16 cellular contexts compared by ENCODE assay signal in genomic region chrX:52263417-52263816, GRCh38.
"Had no signal": no experiment of that assay in that cellular context is flagged by ENCODE, and none has a peak within 500 bp of the region (broad histone marks: within the 10 kb centered on the region; RNA-seq: fewer than 3 reads in every experiment).

No MANE protein-coding gene starts in this region.

- H3K27ac ChIP-seq: heart left ventricle, parathyroid adenoma, prostate gland, right lobe of liver, tibial nerve, upper lobe of right lung, vagina had no signal

- H3K36me3 Mint-ChIP-seq: naive thymus-derived CD4-positive, alpha-beta T cell; stimulated activated memory B cell treated with anti-CD40 and anti-IgM and Interleukin-4, amounts not matched to agents 10 μg/mL and 1 μg/mL and 100 μg/mL, for 72 hours had no signal

- H3K27ac Mint-ChIP-seq: stimulated activated naive CD8-positive, alpha-beta T cell treated with anti-CD3 and anti-CD28 coated beads, Interleukin-15, Interleukin-2, amounts not matched to agents 100 ng/mL and 50 ng/mL, for 24 hours had no signal

- H3K9me3 ChIP-seq: heart left ventricle, prostate gland, right lobe of liver, testis, tibial nerve, upper lobe of right lung, vagina had no signal

- H3K9me3 Mint-ChIP-seq: stimulated activated memory B cell treated with anti-CD40 and anti-IgM and Interleukin-4, amounts not matched to agents 10 μg/mL and 1 μg/mL and 100 μg/mL, for 72 hours; stimulated activated naive CD8-positive, alpha-beta T cell treated with anti-CD3 and anti-CD28 coated beads, Interleukin-15, Interleukin-2, amounts not matched to agents 100 ng/mL and 50 ng/mL, for 24 hours had no signal

- DNase-seq: effector memory CD4-positive, alpha-beta T cell; heart left ventricle; hippocampal formation; naive thymus-derived CD4-positive, alpha-beta T cell; right lobe of liver; stimulated activated CD4-positive, alpha-beta T cell treated with anti-CD3 and anti-CD28 coated beads, Interleukin-4, amount 100 ng/mL, for 1 hour; stimulated activated CD8-positive, alpha-beta memory T cell treated with anti-CD3 and anti-CD28 coated beads, Interleukin-4, amount 100 ng/mL, for 48 hours; testis; upper lobe of right lung had no signal

- H3K4me1 ChIP-seq: prostate gland, testis, upper lobe of right lung had no signal

- H3K27me3 Mint-ChIP-seq: stimulated activated memory B cell treated with anti-CD40 and anti-IgM and Interleukin-4, amounts not matched to agents 10 μg/mL and 1 μg/mL and 100 μg/mL, for 72 hours; stimulated activated naive CD8-positive, alpha-beta T cell treated with anti-CD3 and anti-CD28 coated beads, Interleukin-15, Interleukin-2, amounts not matched to agents 100 ng/mL and 50 ng/mL, for 24 hours had no signal

- ATAC-seq: esophagus mucosa; heart left ventricle; naive thymus-derived CD4-positive, alpha-beta T cell; right lobe of liver; stimulated activated memory B cell treated with anti-CD40 and anti-IgM and Interleukin-4, amounts not matched to agents 10 μg/mL and 1 μg/mL and 100 μg/mL, for 72 hours; upper lobe of right lung had no signal

- H3K4me3 ChIP-seq: heart left ventricle, prostate gland, right lobe of liver, testis, tibial nerve, upper lobe of right lung, vagina had no signal

- H3K27me3 ChIP-seq: right lobe of liver, testis, upper lobe of right lung, vagina had no signal
